8 cellular contexts compared by ENCODE assay signal in genomic region chr9:104927216-104927911, GRCh38. TPM values are rescaled to one million over a fixed set of nuclear protein-coding genes. Genes with fewer than 3 reads are reported as not detected.
DNase-seq lines count a peak whose midpoint lies in the region; ATAC-seq and TF ChIP-seq lines count a peak whose summit lies in the region.

No MANE protein-coding gene starts in this region.

- in situ Hi-C loops in GM13976 (cut with MboI; ENCODE audit: low sequenced_read_pairs, unreplicated experiment): no loop called here

- H3K36me3 ChIP-seq in upper lobe of right lung: no peaks in the 10 kb centered on the region

- H3K4me1 Mint-ChIP-seq in activated T-cell treated with anti-CD3 and anti-CD28 coated beads, Interleukin-2, amount 50 U/mL, for 72 hours (ENCODE audit: low read depth): peaks cover 28% of the 10 kb centered on the region
- peaks cover 13 to 49% (median 33%) of the 10 kb centered on the region in 4 donors for H3K4me1 Mint-ChIP-seq in naive thymus-derived CD8-positive, alpha-beta T cell

- no peaks in the 10 kb centered on the region for H3K27me3 ChIP-seq in upper lobe of right lung

- H3K36me3 Mint-ChIP-seq in activated T-cell treated with anti-CD3 and anti-CD28 coated beads, Interleukin-2, amount 50 U/mL, for 72 hours (ENCODE audit: insufficient read depth in 2 of 2): peaks cover 3 to 7% of the 10 kb centered on the region in 2 donors
- H3K36me3 Mint-ChIP-seq in naive thymus-derived CD8-positive, alpha-beta T cell: no peaks in the 10 kb centered on the region

- ATAC-seq in activated T-cell treated with anti-CD3 and anti-CD28 coated beads, Interleukin-2, amount 50 U/mL, for 72 hours (replicated peaks in 1 of 2): peak; percentile 35 to 36
- peak; percentile 29 to 43 for ATAC-seq in naive thymus-derived CD8-positive, alpha-beta T cell
- ATAC-seq in upper lobe of right lung: peak; percentile 43
- ATAC-seq in HG02610 (IDR thresholded peaks at IDR 0.05; ENCODE audit: unreplicated experiment): no peak

- H3K4me3 ChIP-seq in fibroblast of villous mesenchyme (ENCODE audit: low read depth, low read length) (peak overlapping the region; percentile 79), upper lobe of right lung (peak overlapping the region; percentile 90)

- peaks cover 20% of the 10 kb centered on the region for H3K27me3 Mint-ChIP-seq in activated T-cell treated with anti-CD3 and anti-CD28 coated beads, Interleukin-2, amount 50 U/mL, for 72 hours (ENCODE audit: low read depth)
- peaks cover 0 to 5% (median 0%) of the 10 kb centered on the region in 5 donors for H3K27me3 Mint-ChIP-seq in naive thymus-derived CD8-positive, alpha-beta T cell

- H3K27ac ChIP-seq in upper lobe of right lung: peak overlapping the region; percentile 87

- intact Hi-C loops in upper lobe of right lung (cut with DNase I): no loop called here

- H3K4me1 ChIP-seq in upper lobe of right lung: peaks cover 25% of the 10 kb centered on the region

- peak; percentile 45 for DNase-seq in GM13976 (ENCODE audit: low spot score)
- peak; percentile 69 for DNase-seq in NAMALWA (ENCODE audit: low spot score)
- DNase-seq in activated T-cell treated with anti-CD3 and anti-CD28 coated beads, Interleukin-2, amount 50 U/mL, for 72 hours: peak; percentile 41 to 44
- DNase-seq in fibroblast of villous mesenchyme (ENCODE audit: low read depth): peak; percentile 53
- DNase-seq in naive thymus-derived CD8-positive, alpha-beta T cell: peak in 8 of 10 donors; percentile 2 to 41 (median 24)
- peak; percentile 67 for DNase-seq in upper lobe of right lung
- no peak for DNase-seq in NCI-H510A (lab: John Stamatoyannopoulos, UW)

- H3K9me3 Mint-ChIP-seq in activated T-cell treated with anti-CD3 and anti-CD28 coated beads, Interleukin-2, amount 50 U/mL, for 72 hours: no peaks in the 10 kb centered on the region
- no peaks in the 10 kb centered on the region for H3K9me3 Mint-ChIP-seq in naive thymus-derived CD8-positive, alpha-beta T cell

- POLR2A ChIA-PET in naive thymus-derived CD8-positive, alpha-beta T cell (lab: Charles Lee): interaction anchor here (0.6 to 0.7 kb wide), 2 partner anchors 64 to 380 kb away, joined by 4 to 6 read pairs; no protein-coding TSS in a partner anchor

- no peaks in the 10 kb centered on the region for H3K9me3 ChIP-seq in upper lobe of right lung

- peak overlapping the region; percentile 81 for H3K27ac Mint-ChIP-seq in activated T-cell treated with anti-CD3 and anti-CD28 coated beads, Interleukin-2, amount 50 U/mL, for 72 hours
- H3K27ac Mint-ChIP-seq in naive thymus-derived CD8-positive, alpha-beta T cell: peak overlapping the region in 7 of 10 donors; percentile 31 to 94 (median 78)

- H3K4me3 Mint-ChIP-seq in activated T-cell treated with anti-CD3 and anti-CD28 coated beads, Interleukin-2, amount 50 U/mL, for 72 hours: peak overlapping the region; percentile 96
- H3K4me3 Mint-ChIP-seq in naive thymus-derived CD8-positive, alpha-beta T cell: peak overlapping the region; percentile 89 to 96 (median 93)

- TF ChIP-seq CTCF in GM13976 (IDR thresholded peaks at IDR 0.05; ENCODE audit: borderline replicate concordance, control extremely low read depth, extremely low read depth, insufficient read depth, missing control alignments) (no peak), fibroblast of villous mesenchyme (IDR thresholded peaks at IDR 0.05; ENCODE audit: insufficient read depth, low read depth, low read length) (no peak), upper lobe of right lung (IDR thresholded peaks at IDR 0.05) (no peak)

RNA-seq across cellular contexts. Expression of gene ABCA1, which starts 0.6 kb away (rescaled TPM):
- total RNA-seq in activated T-cell treated with anti-CD3 and anti-CD28 coated beads, Interleukin-2, amount 50 U/mL, for 72 hours: 10 to 100 TPM; 12.4 to 19.5 TPM
- 88.3 and 132 TPM in 2 replicates for total RNA-seq in fibroblast of villous mesenchyme
- total RNA-seq in naive thymus-derived CD8-positive, alpha-beta T cell: under 1 TPM; 0.65 to 0.93 TPM
- polyA plus RNA-seq in naive thymus-derived CD8-positive, alpha-beta T cell: under 1 TPM in 2 of 3 donors, not detected in 1; 0.13 to 0.22 TPM
- total RNA-seq in upper lobe of right lung: 49.0 TPM

Comparison
In these comparisons a context has a peak if more than half of its experiments do, and no peak if none do; other contexts are left out.
1. RNA of gene ABCA1, which starts 0.6 kb away (total RNA-seq): 88.3 to 132 TPM in fibroblast of villous mesenchyme, 49.0 TPM in upper lobe of right lung (single experiment) and 12.4 to 19.5 TPM in activated T-cell treated with anti-CD3 and anti-CD28 coated beads, Interleukin-2, amount 50 U/mL, for 72 hours; 0.65 to 0.93 TPM in naive thymus-derived CD8-positive, alpha-beta T cell; every median in the first group is over 4 times any median in the second.